22 cellular contexts compared by ENCODE assay signal in the genomic region with DNA sequence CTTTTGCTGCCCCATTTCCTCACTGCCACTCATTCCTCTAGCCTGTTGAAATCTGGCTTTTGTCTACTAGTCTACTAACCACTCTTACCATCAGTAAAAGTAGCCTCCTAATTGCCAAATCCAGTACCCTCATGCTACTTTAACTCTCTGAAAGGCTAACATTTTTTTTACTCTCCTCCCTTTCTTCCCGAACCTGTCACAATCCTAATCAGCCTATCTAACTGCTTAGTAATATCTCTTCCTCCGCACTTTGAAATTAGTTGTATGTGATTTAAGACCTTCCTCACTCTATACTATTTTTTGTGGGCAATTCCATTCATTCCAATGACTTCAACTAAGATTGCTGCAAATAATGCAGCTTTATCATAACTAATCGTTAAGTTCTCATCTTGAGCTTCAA. TPM values are rescaled to one million over a fixed set of nuclear protein-coding genes. Genes with fewer than 3 reads are reported as not detected.
A peak's percentile ranks its signal among the peaks of the same experiment; 100 is the strongest.
DNase-seq lines count a peak whose midpoint lies in the region; ATAC-seq and TF ChIP-seq lines count a peak whose summit lies in the region.
"Had no signal": no experiment of that assay in that cellular context is flagged by ENCODE, and none has a peak within 500 bp of the region (broad histone marks: within the 10 kb centered on the region; RNA-seq: fewer than 3 reads in every experiment).

No MANE protein-coding gene starts in this region.

- CTCF ChIA-PET in PC-9 (lab: Charles Lee), result no interaction called here

- no peak for TF ChIP-seq CTCF in PC-9 (conservative IDR thresholded peaks at IDR 0.05)
- no peak for TF ChIP-seq CTCF in choroid plexus epithelial cell (conservative IDR thresholded peaks at IDR 0.05; ENCODE audit: low read depth, low read length)
- TF ChIP-seq CTCF in neural cell (IDR thresholded peaks at IDR 0.05; ENCODE audit: poor library complexity, severe bottlenecking), result no peak

- peaks cover 21% of the 10 kb centered on the region for H3K4me1 ChIP-seq in PC-9 (replicated peaks; ENCODE audit: insufficient read depth)

- no peaks in the 10 kb centered on the region for H3K27me3 Mint-ChIP-seq in activated naive CD4-positive, alpha-beta T cell treated with anti-CD3 and anti-CD28 coated beads, Interleukin-2, amount 50 U/mL, for 24 hours
- H3K27me3 Mint-ChIP-seq: effector memory CD8-positive, alpha-beta T cell; stimulated activated memory B cell treated with anti-CD40 and anti-IgM and Interleukin-4, amounts not matched to agents 10 μg/mL and 1 μg/mL and 100 μg/mL, for 72 hours had no signal

- no peak overlapping the region for H2AFZ ChIP-seq in PC-9
- H2AFZ ChIP-seq in neural cell (ENCODE audit: low read depth, low read length), result no peak overlapping the region

- H3K36me3 Mint-ChIP-seq in activated naive CD4-positive, alpha-beta T cell treated with anti-CD3 and anti-CD28 coated beads, Interleukin-2, amount 50 U/mL, for 24 hours, result peaks cover 7% of the 10 kb centered on the region
- H3K36me3 Mint-ChIP-seq in activated naive CD4-positive, alpha-beta T cell treated with anti-CD3 and anti-CD28 coated beads, Interleukin-2, amount 50 U/mL, for 72 hours, result peaks cover 8 to 9% of the 10 kb centered on the region in 2 donors

- intact Hi-C loops in PC-9 (cut with micrococcal nuclease; ENCODE audit: unreplicated experiment), result no loop called here

- peak overlapping the region; percentile 21; the same call in 1 of the 2 replicates for H3K4me2 ChIP-seq in PC-9
- H3K4me2 ChIP-seq in neural cell (ENCODE audit: low read length), result no peak overlapping the region
- H3K4me2 ChIP-seq: A549; BLaER1 treated with 17β-estradiol and CSF1 and Interleukin-3, amounts not matched to agents 10 nM and 100 nM had no signal

- H3F3A ChIP-seq in PC-9 (ENCODE audit: insufficient read depth, low read depth) (peaks cover 15% of the 10 kb centered on the region; the same call in 1 of the 2 replicates), neural cell (ENCODE audit: insufficient read depth, low read length, poor library complexity, severe bottlenecking) (no peaks in the 10 kb centered on the region)

- DNase-seq in activated naive CD4-positive, alpha-beta T cell treated with anti-CD3 and anti-CD28 coated beads, Interleukin-2, amount 50 U/mL, for 72 hours (ENCODE audit: low spot score in 2 of 2), result no peak
- no peak for DNase-seq in PC-9
- peak; percentile 6 for DNase-seq in choroid plexus epithelial cell (ENCODE audit: low read depth)
- DNase-seq in kidney tubule cell (ENCODE audit: low spot score), result no peak
- DNase-seq in NCI-H446 (lab: John Stamatoyannopoulos, UW), result no peak
- DNase-seq: activated CD4-positive, alpha-beta T cell treated with anti-CD3 and anti-CD28 coated beads, Interleukin-2, amount 50 U/mL, for 48 hours; activated naive CD4-positive, alpha-beta T cell; activated T-cell treated with anti-CD3 and anti-CD28 coated beads for 4 hours; effector memory CD8-positive, alpha-beta T cell; GDM1; heart left ventricle; lower lobe of right lung; NCI-H1694 treated with DMSO at 0.1 percent for 48 hours; stimulated activated CD4-positive, alpha-beta T cell treated with anti-CD3 and anti-CD28 coated beads, Interleukin-1b, Interleukin-23, amount 100 ng/mL, for 48 hours had no signal

- H3K36me3 ChIP-seq in PC-9 (ENCODE audit: low read depth) (no peaks in the 10 kb centered on the region), neural cell (ENCODE audit: insufficient read depth, low read length) (peaks cover 14% of the 10 kb centered on the region)
- H3K36me3 ChIP-seq: lower lobe of right lung, thoracic aorta had no signal

- ATAC-seq in activated naive CD4-positive, alpha-beta T cell treated with anti-CD3 and anti-CD28 coated beads, Interleukin-2, amount 50 U/mL, for 72 hours, result no peak
- ATAC-seq in GM19463 (IDR thresholded peaks at IDR 0.05; ENCODE audit: unreplicated experiment), result no peak
- ATAC-seq: A549; effector memory CD8-positive, alpha-beta T cell; heart left ventricle; lower lobe of right lung; stimulated activated memory B cell treated with anti-CD40 and anti-IgM and Interleukin-4, amounts not matched to agents 10 μg/mL and 1 μg/mL and 100 μg/mL, for 72 hours had no signal

- no peaks in the 10 kb centered on the region for H3K9me3 Mint-ChIP-seq in activated naive CD4-positive, alpha-beta T cell treated with anti-CD3 and anti-CD28 coated beads, Interleukin-2, amount 50 U/mL, for 24 hours
- H3K9me3 Mint-ChIP-seq in activated naive CD4-positive, alpha-beta T cell treated with anti-CD3 and anti-CD28 coated beads, Interleukin-2, amount 50 U/mL, for 72 hours, result no peaks in the 10 kb centered on the region
- H3K9me3 Mint-ChIP-seq: effector memory CD8-positive, alpha-beta T cell; stimulated activated memory B cell treated with anti-CD40 and anti-IgM and Interleukin-4, amounts not matched to agents 10 μg/mL and 1 μg/mL and 100 μg/mL, for 72 hours; T-helper 2 cell treated with Interferon-gamma antibody and Interleukin-4, amounts not matched to agents 5 μg/mL and 100 μg/mL, for 36 hours had no signal

- H4K20me1 ChIP-seq in PC-9 (ENCODE audit: insufficient read depth) (no peaks in the 10 kb centered on the region), neural cell (ENCODE audit: insufficient read depth) (no peaks in the 10 kb centered on the region)

- peak overlapping the region; percentile 1 for H3K27ac Mint-ChIP-seq in activated naive CD4-positive, alpha-beta T cell treated with anti-CD3 and anti-CD28 coated beads, Interleukin-2, amount 50 U/mL, for 24 hours
- H3K27ac Mint-ChIP-seq in activated naive CD4-positive, alpha-beta T cell treated with anti-CD3 and anti-CD28 coated beads, Interleukin-2, amount 50 U/mL, for 72 hours, result no peak overlapping the region
- H3K27ac Mint-ChIP-seq: stimulated activated memory B cell treated with anti-CD40 and anti-IgM and Interleukin-4, amounts not matched to agents 10 μg/mL and 1 μg/mL and 100 μg/mL, for 72 hours; T-helper 2 cell treated with Interferon-gamma antibody and Interleukin-4, amounts not matched to agents 5 μg/mL and 100 μg/mL, for 36 hours had no signal

- peaks cover 75% of the 10 kb centered on the region for H3K4me1 Mint-ChIP-seq in activated naive CD4-positive, alpha-beta T cell treated with anti-CD3 and anti-CD28 coated beads, Interleukin-2, amount 50 U/mL, for 24 hours

- H3K4me3 ChIP-seq in PC-9 (no peak overlapping the region), choroid plexus epithelial cell (ENCODE audit: low read depth, low read length) (no peak overlapping the region), neural cell (ENCODE audit: low read length) (peak overlapping the region; percentile 76)
- H3K4me3 ChIP-seq: A549; BLaER1 treated with 17β-estradiol and CSF1 and Interleukin-3, amounts not matched to agents 10 nM and 100 nM; heart left ventricle; lower lobe of right lung; thoracic aorta had no signal

- H3K9me3 ChIP-seq in PC-9 (ENCODE audit: insufficient read depth, low read depth) (no peaks in the 10 kb centered on the region), neural cell (ENCODE audit: low read length) (no peaks in the 10 kb centered on the region)
- H3K9me3 ChIP-seq: A549; BLaER1 treated with 17β-estradiol and CSF1 and Interleukin-3, amounts not matched to agents 10 nM and 100 nM; heart left ventricle; lower lobe of right lung; thoracic aorta had no signal

- no TSS peak for BruUV-seq in PC-9 (replicated peaks; lab: Mats Ljungman, UMichigan)

- no peak overlapping the region for H3K9ac ChIP-seq in neural cell (ENCODE audit: low read length)
- H3K9ac ChIP-seq: BLaER1 treated with 17β-estradiol and CSF1 and Interleukin-3, amounts not matched to agents 10 nM and 100 nM had no signal

- no peak overlapping the region for H3K27ac ChIP-seq in PC-9
- H3K27ac ChIP-seq in neural cell (ENCODE audit: low read length), result no peak overlapping the region
- H3K27ac ChIP-seq: A549; BLaER1 treated with 17β-estradiol and CSF1 and Interleukin-3, amounts not matched to agents 10 nM and 100 nM; heart left ventricle; lower lobe of right lung; thoracic aorta had no signal

- H3K79me2 ChIP-seq in PC-9 (ENCODE audit: low read depth), result peaks cover 6% of the 10 kb centered on the region
- peaks cover 67% of the 10 kb centered on the region for H3K79me2 ChIP-seq in neural cell (replicated peaks; ENCODE audit: insufficient read depth, low read length)

- H3K27me3 ChIP-seq in PC-9 (ENCODE audit: insufficient read depth, low read depth) (no peaks in the 10 kb centered on the region), neural cell (ENCODE audit: insufficient read depth, low read depth, low read length) (no peaks in the 10 kb centered on the region)
- H3K27me3 ChIP-seq: BLaER1 treated with 17β-estradiol and CSF1 and Interleukin-3, amounts not matched to agents 10 nM and 100 nM; heart left ventricle had no signal

- H3K9me2 ChIP-seq in PC-9 (ENCODE audit: insufficient read depth), result no peaks in the 10 kb centered on the region
- no peaks in the 10 kb centered on the region for H3K9me2 ChIP-seq in neural cell (ENCODE audit: insufficient read depth, low read length)

- no peak for TF ChIP-seq RAD21 in neural cell (conservative IDR thresholded peaks at IDR 0.05)

- no peak for TF ChIP-seq EP300 in neural cell (conservative IDR thresholded peaks at IDR 0.05; ENCODE audit: poor library complexity, severe bottlenecking)

- peak overlapping the region; percentile 1 for H3K4me3 Mint-ChIP-seq in activated naive CD4-positive, alpha-beta T cell treated with anti-CD3 and anti-CD28 coated beads, Interleukin-2, amount 50 U/mL, for 24 hours
- H3K4me3 Mint-ChIP-seq: effector memory CD8-positive, alpha-beta T cell; stimulated activated memory B cell treated with anti-CD40 and anti-IgM and Interleukin-4, amounts not matched to agents 10 μg/mL and 1 μg/mL and 100 μg/mL, for 72 hours; T-helper 2 cell treated with Interferon-gamma antibody and Interleukin-4, amounts not matched to agents 5 μg/mL and 100 μg/mL, for 36 hours had no signal

- POLR2A ChIA-PET in PC-9 (lab: Charles Lee; ENCODE audit: unreplicated experiment), result interaction anchor here (0.6 kb wide), 1 partner anchor 1025 kb away, joined by 3 read pairs; no protein-coding TSS in a partner anchor

RNA-seq across cellular contexts. Expression of gene SENP7, which starts 3.7 kb away (rescaled TPM):
- 10 to 100 TPM; 18.9 to 34.4 TPM for total RNA-seq in activated naive CD4-positive, alpha-beta T cell treated with anti-CD3 and anti-CD28 coated beads, Interleukin-2, amount 50 U/mL, for 72 hours
- total RNA-seq in PC-9 (2021), result 11.1 and 17.4 TPM in 2 replicates
- polyA plus RNA-seq in neural cell, result 264 and 273 TPM in 2 replicates
- 257 and 275 TPM in 2 replicates for polyA minus RNA-seq in neural cell

RNA-seq across cellular contexts. Expression of gene TRMT10C, which starts 52.4 kb away (rescaled TPM):
- total RNA-seq in activated naive CD4-positive, alpha-beta T cell treated with anti-CD3 and anti-CD28 coated beads, Interleukin-2, amount 50 U/mL, for 72 hours, result 10 to 100 TPM; 32.9 to 44.1 TPM
- total RNA-seq in PC-9 (2021), result 26.0 and 34.2 TPM in 2 replicates
- polyA plus RNA-seq in neural cell, result 42.1 and 44.5 TPM in 2 replicates
- polyA minus RNA-seq in neural cell, result 56.7 and 58.2 TPM in 2 replicates
